Comparison of ENCODE assay signal across 8 cellular contexts in the genomic region with DNA sequence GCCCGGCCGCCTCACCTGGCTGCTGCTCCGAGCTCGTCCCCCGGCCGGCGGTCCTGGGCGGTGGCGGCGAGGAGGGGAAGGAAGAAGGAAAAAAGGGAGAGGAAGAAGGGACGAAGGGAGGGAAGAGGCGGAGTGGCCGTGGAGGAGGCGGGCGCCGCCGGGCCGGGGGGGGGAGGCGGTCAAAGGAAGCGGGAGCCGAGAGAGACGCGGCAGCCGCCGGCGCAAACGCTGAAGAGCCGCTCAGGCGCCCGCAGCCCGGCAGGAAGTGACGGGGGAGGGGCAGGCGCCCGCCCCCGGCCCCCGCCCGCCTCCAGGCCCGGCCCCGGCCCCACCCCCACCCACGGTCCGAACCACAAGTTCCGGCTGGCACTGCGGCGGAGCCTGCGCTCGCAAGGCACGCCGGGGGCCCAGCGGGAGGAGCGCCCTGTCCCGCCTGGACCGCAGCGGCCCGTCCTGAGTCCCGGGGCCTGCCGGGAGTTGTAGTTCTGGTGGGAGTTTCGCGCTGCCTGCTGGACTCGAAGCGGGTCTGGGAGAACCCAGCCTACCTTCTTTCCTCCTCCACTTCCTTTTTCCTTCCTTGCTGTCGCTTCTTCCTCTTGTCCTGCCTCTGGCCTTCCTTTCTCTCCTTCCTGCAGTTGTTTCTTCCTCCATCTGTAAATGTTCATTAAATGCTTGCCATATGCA. TPM values are rescaled to one million over a fixed set of nuclear protein-coding genes. Genes with fewer than 3 reads are reported as not detected.
DNase-seq lines count a peak whose midpoint lies in the region; ATAC-seq and TF ChIP-seq lines count a peak whose summit lies in the region.

A gene with protein sequence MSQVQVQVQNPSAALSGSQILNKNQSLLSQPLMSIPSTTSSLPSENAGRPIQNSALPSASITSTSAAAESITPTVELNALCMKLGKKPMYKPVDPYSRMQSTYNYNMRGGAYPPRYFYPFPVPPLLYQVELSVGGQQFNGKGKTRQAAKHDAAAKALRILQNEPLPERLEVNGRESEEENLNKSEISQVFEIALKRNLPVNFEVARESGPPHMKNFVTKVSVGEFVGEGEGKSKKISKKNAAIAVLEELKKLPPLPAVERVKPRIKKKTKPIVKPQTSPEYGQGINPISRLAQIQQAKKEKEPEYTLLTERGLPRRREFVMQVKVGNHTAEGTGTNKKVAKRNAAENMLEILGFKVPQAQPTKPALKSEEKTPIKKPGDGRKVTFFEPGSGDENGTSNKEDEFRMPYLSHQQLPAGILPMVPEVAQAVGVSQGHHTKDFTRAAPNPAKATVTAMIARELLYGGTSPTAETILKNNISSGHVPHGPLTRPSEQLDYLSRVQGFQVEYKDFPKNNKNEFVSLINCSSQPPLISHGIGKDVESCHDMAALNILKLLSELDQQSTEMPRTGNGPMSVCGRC (minus strand): TSS at position 234 of the 684 bp plus-strand sequence. CDS start 22,133 bp downstream, outside the sequence.

- H3K36me3 ChIP-seq in smooth muscle cell (ENCODE audit: low read depth), result no peaks in the 10 kb centered on the region

- peaks cover 7% of the 10 kb centered on the region for H3K27me3 Mint-ChIP-seq in activated B cell treated with CpG ODN at 0.5 μM for 24 hours

- peak within 1 kb of the TSS; percentile 87 for H3K9ac ChIP-seq in smooth muscle cell (ENCODE audit: low read depth)

- peaks cover 8% of the 10 kb centered on the region for H3K4me1 ChIP-seq in smooth muscle cell (ENCODE audit: low read depth)

- H4K20me1 ChIP-seq in smooth muscle cell (ENCODE audit: low read depth), result peaks cover 43% of the 10 kb centered on the region

- H3K36me3 Mint-ChIP-seq in activated B cell treated with CpG ODN at 0.5 μM for 24 hours (ENCODE audit: low read depth), result peaks cover 15% of the 10 kb centered on the region

- 0% methylated on average over 11 of the region's 61 CpGs for WGBS in smooth muscle cell (ENCODE audit: low lambda C conversion rate)

- no peaks in the 10 kb centered on the region for H3K9me3 ChIP-seq in smooth muscle cell (replicated peaks; ENCODE audit: low read depth)

- ATAC-seq in HG03196 (IDR thresholded peaks at IDR 0.05; ENCODE audit: unreplicated experiment) (peak; percentile 89), activated B cell treated with CpG ODN at 0.5 μM for 24 hours (ENCODE audit: low read depth) (peak; percentile 95)

- TF ChIP-seq POLR2A in GM18951 (IDR thresholded peaks at IDR 0.05; ENCODE audit: extremely low read depth, insufficient read depth, insufficient read length), result peak; percentile 84

- no peaks in the 10 kb centered on the region for H3K9me3 Mint-ChIP-seq in activated B cell treated with CpG ODN at 0.5 μM for 24 hours

- intact Hi-C loops in activated B cell treated with CpG ODN at 0.5 μM for 24 hours (cut with micrococcal nuclease), result loop anchor here (1.0 to 10.0 kb wide), 4 partner anchors 31 to 142 kb away; a partner anchor contains a TSS

- H3F3A ChIP-seq in smooth muscle cell (ENCODE audit: low read depth), result no peaks in the 10 kb centered on the region

- H3K4me3 Mint-ChIP-seq in activated B cell treated with CpG ODN at 0.5 μM for 24 hours, result peak within 1 kb of the TSS; percentile 94

- H3K27ac ChIP-seq in smooth muscle cell (ENCODE audit: low read depth), result peak within 1 kb of the TSS; percentile 75

- peak; percentile 98 for DNase-seq in AG08395 (ENCODE audit: low spot score)
- DNase-seq in NCI-H345 (lab: John Stamatoyannopoulos, UW), result peak; percentile 99
- DNase-seq in activated B cell treated with CpG ODN at 0.5 μM for 24 hours, result peak; percentile 90
- peak; percentile 93 to 98 for DNase-seq in cardiac fibroblast (ENCODE audit: low read depth in 2 of 2)
- peak; percentile 98 for DNase-seq in iPS-NIHi7 (ENCODE audit: extremely low spot score)
- DNase-seq in smooth muscle cell (lab: John Stamatoyannopoulos, UW; ENCODE audit: unreplicated experiment), result peak; percentile 83

- no peaks in the 10 kb centered on the region for H3K27me3 ChIP-seq in smooth muscle cell (ENCODE audit: low read depth)

- no peak for TF ChIP-seq CTCF in activated B cell treated with CpG ODN at 0.5 μM for 24 hours (IDR thresholded peaks at IDR 0.05)
- no peak for TF ChIP-seq CTCF in cardiac fibroblast (IDR thresholded peaks at IDR 0.05; ENCODE audit: low read depth, low read length)
- no peak for TF ChIP-seq CTCF in smooth muscle cell (IDR thresholded peaks at IDR 0.05; ENCODE audit: borderline replicate concordance, insufficient read depth, poor library complexity, severe bottlenecking)

- H3K4me1 Mint-ChIP-seq in activated B cell treated with CpG ODN at 0.5 μM for 24 hours, result peaks cover 40% of the 10 kb centered on the region

- peak within 1 kb of the TSS; percentile 97 for H2AFZ ChIP-seq in smooth muscle cell (ENCODE audit: low read depth)

- POLR2A ChIA-PET in activated B cell treated with CpG ODN at 0.5 μM for 24 hours (lab: Charles Lee), result interaction anchor here (0.6 to 2.7 kb wide), 10 partner anchors 9 to 1606 kb away, joined by 3 to 28 read pairs (median 4); a partner anchor contains a TSS

- CTCF ChIA-PET in activated B cell treated with CpG ODN at 0.5 μM for 24 hours (lab: Charles Lee), result interaction anchor here (0.9 to 1.3 kb wide), 2 partner anchors 29 kb away, joined by 3 to 8 read pairs; no protein-coding TSS in a partner anchor

- H3K4me3 ChIP-seq in cardiac fibroblast (replicated peaks in 1 of 2; ENCODE audit: low read depth in 2 of 2, low read length in 2 of 2), result peak within 1 kb of the TSS; percentile 61 to 78
- H3K4me3 ChIP-seq in smooth muscle cell, result peak within 1 kb of the TSS; percentile 91

- H3K4me2 ChIP-seq in smooth muscle cell, result peak within 1 kb of the TSS; percentile 98

- peaks cover 46% of the 10 kb centered on the region for H3K79me2 ChIP-seq in smooth muscle cell (ENCODE audit: low read depth)

- in situ Hi-C loops in GM18951 (cut with MboI; ENCODE audit: low sequenced_read_pairs, unreplicated experiment), result no loop called here

- peak within 1 kb of the TSS; percentile 93 for H3K27ac Mint-ChIP-seq in activated B cell treated with CpG ODN at 0.5 μM for 24 hours

RNA-seq across cellular contexts. Expression of the gene that starts here (rescaled TPM):
- 39.3 and 40.3 TPM in 2 replicates for total RNA-seq in activated B cell treated with CpG ODN at 0.5 μM for 24 hours
- total RNA-seq in smooth muscle cell, result 42.2 and 44.7 TPM in 2 replicates
- polyA plus RNA-seq in smooth muscle cell, result 45.1 and 48.2 TPM in 2 replicates

Comparison
In these comparisons a context has a peak if more than half of its experiments do, and no peak if none do; other contexts are left out.
1. Peak in every context shown above with its lines: DNase-seq, ATAC-seq, H3K4me3 ChIP-seq and H3K27ac ChIP-seq.